Comparison of ENCODE assay signal across 1 cellular context in the genomic region with DNA sequence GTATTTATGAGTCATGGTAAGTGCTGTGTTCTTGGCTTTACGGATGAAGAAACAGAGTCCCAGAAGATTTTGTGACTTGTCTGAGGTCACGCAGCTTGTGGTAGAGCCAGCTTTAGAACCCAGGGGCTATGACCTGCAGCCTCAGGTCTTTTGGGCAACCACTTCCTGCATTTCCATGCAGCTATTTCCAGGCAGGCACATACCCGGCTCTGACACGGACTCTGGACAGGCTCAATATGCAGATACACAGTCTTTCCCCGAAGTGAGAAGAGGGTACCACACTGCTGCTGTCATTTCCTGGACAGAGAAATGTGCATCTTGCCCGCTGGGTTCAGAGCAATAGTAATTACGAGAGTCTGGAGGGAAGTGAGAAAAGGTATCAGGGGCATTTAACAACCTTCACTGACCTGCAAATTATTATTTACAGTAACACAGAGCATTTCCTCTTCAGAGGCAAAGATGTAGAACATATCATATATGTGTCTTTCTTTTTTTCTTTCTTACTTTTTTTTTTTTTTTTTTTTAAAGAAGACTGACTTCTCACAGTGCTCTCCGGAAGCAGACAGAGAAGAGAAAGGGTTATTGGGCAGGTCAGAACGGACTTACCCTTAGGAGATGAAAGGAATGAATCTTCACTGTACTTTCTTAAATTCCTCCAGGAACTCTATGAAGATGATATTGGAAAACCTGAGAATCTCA.
TF ChIP-seq lines count a peak whose summit lies in the region.

No MANE protein-coding gene starts in this region.

TF ChIP-seq in GM23338, 12 proteins besides CTCF, POLR2A, EP300 and RAD21 (continued from another document):
- TF ChIP-seq ZNF462 (CRISPR knock-in tag; IDR thresholded peaks at IDR 0.05) (no peak), EZH2 (IDR thresholded peaks at IDR 0.05; ENCODE audit: low read depth, unreplicated experiment) (no peak), EZH2phosphoT487 (IDR thresholded peaks at IDR 0.05; ENCODE audit: unreplicated experiment) (no peak), ZNF114 (CRISPR knock-in tag; IDR thresholded peaks at IDR 0.05) (no peak)
TF ChIP-seq in GM23338: peak in this region for 0.
